ENCODE assay signal across 8 cellular contexts in genomic region chr1:51296379-51297357, GRCh38. TPM values are rescaled to one million over a fixed set of nuclear protein-coding genes. Genes with fewer than 3 reads are reported as not detected.
DNase-seq lines count a peak whose midpoint lies in the region; ATAC-seq and TF ChIP-seq lines count a peak whose summit lies in the region.

No MANE protein-coding gene starts in this region.

- peak overlapping the region; percentile 74 for H3K4me3 Mint-ChIP-seq in activated CD4-positive, alpha-beta T cell treated with anti-CD3 and anti-CD28 coated beads, Interleukin-2, amount 10 ng/mL, durations not matched to agents 24 days and 14 days

- peak overlapping the region; percentile 70 for H3K27ac Mint-ChIP-seq in activated CD4-positive, alpha-beta T cell treated with anti-CD3 and anti-CD28 coated beads, Interleukin-2, amount 10 ng/mL, durations not matched to agents 24 days and 14 days

- H3K9me3 Mint-ChIP-seq in activated CD4-positive, alpha-beta T cell treated with anti-CD3 and anti-CD28 coated beads, Interleukin-2, amount 10 ng/mL, durations not matched to agents 24 days and 14 days = no peaks in the 10 kb centered on the region

- H3K27me3 Mint-ChIP-seq in activated CD4-positive, alpha-beta T cell treated with anti-CD3 and anti-CD28 coated beads, Interleukin-2, amount 10 ng/mL, durations not matched to agents 24 days and 14 days = no peaks in the 10 kb centered on the region

- peak; percentile 61 for ATAC-seq in HG03342 (IDR thresholded peaks at IDR 0.05; ENCODE audit: unreplicated experiment)

- H3K4me3 ChIP-seq in lower leg skin (ENCODE audit: low read depth, poor library complexity, severe bottlenecking) = no peak overlapping the region

- peak in 1 of 3 donors; percentile 79 for TF ChIP-seq CTCF in lower leg skin (IDR thresholded peaks at IDR 0.05)

- 24 to 26% methylated on average over 30 to 32 of the region's 33 CpGs for WGBS in lower leg skin, 2 donors

- peak; percentile 81 to 88 (median 83) for DNase-seq in NCI-H1417 (lab: John Stamatoyannopoulos, UW)
- DNase-seq in NCI-H1417 treated with DMSO at 0.1 percent for 48 hours (lab: John Stamatoyannopoulos, UW) = no peak
- peak; percentile 83 for DNase-seq in NCI-H510A treated with DMSO at 0.1 percent for 48 hours (lab: John Stamatoyannopoulos, UW)
- peak; percentile 94 for DNase-seq in activated CD4-positive, alpha-beta T cell treated with anti-CD3 and anti-CD28 coated beads, Interleukin-2, amount 10 ng/mL, durations not matched to agents 24 days and 14 days
- DNase-seq in dedifferentiated amniotic fluid mesenchymal stem cell (ENCODE audit: extremely low spot score) = peak; percentile 76
- DNase-seq in lower leg skin (ENCODE audit: low spot score in 2 of 2) = peak; percentile 72 to 96
- DNase-seq in stimulated activated CD4-positive, alpha-beta T cell treated with anti-CD3 and anti-CD28 coated beads, Interleukin-4, amount 100 ng/mL, for 24 hours = peak; percentile 76

- intact Hi-C loops in activated CD4-positive, alpha-beta T cell treated with anti-CD3 and anti-CD28 coated beads, Interleukin-2, amount 10 ng/mL, durations not matched to agents 24 days and 14 days (cut with micrococcal nuclease) = loop anchor here (2.0 to 10.0 kb wide), 4 partner anchors 59 to 424 kb away; partner anchors contain the start of genes CDKN2C and RNF11
- intact Hi-C loops in lower leg skin (cut with DNase I; ENCODE audit: low total_unique reads) = no loop called here

- H3K4me1 Mint-ChIP-seq in activated CD4-positive, alpha-beta T cell treated with anti-CD3 and anti-CD28 coated beads, Interleukin-2, amount 10 ng/mL, durations not matched to agents 24 days and 14 days = peaks cover 26% of the 10 kb centered on the region

- no peak for TF ChIP-seq POLR2A in lower leg skin (IDR thresholded peaks at IDR 0.05)

- H3K36me3 Mint-ChIP-seq in activated CD4-positive, alpha-beta T cell treated with anti-CD3 and anti-CD28 coated beads, Interleukin-2, amount 10 ng/mL, durations not matched to agents 24 days and 14 days (ENCODE audit: low read depth) = no peaks in the 10 kb centered on the region

RNA-seq across cellular contexts. Expression of gene TTC39A, which starts 33.7 kb away (rescaled TPM):
- total RNA-seq in activated CD4-positive, alpha-beta T cell treated with anti-CD3 and anti-CD28 coated beads, Interleukin-2, amount 10 ng/mL, durations not matched to agents 24 days and 14 days = 0.12 and 0.28 TPM in 2 replicates
- 10 to 100 TPM; 12.2 to 16.5 (median 15.3) TPM for total RNA-seq in lower leg skin

Comparison
In these comparisons a context has a peak if more than half of its experiments do, and no peak if none do; other contexts are left out.
1. RNA of gene TTC39A, which starts 33.7 kb away (total RNA-seq): 12.2 to 16.5 TPM in lower leg skin; 0.12 to 0.28 TPM in activated CD4-positive, alpha-beta T cell treated with anti-CD3 and anti-CD28 coated beads, Interleukin-2, amount 10 ng/mL, durations not matched to agents 24 days and 14 days; every median in the first group is over 10 times any median in the second.